Comparison of ENCODE assay signal across 22 cellular contexts in genomic region chr10:24206334-24206733, GRCh38. TPM values are rescaled to one million over a fixed set of nuclear protein-coding genes. Genes with fewer than 3 reads are reported as not detected.
A peak's percentile ranks its signal among the peaks of the same experiment; 100 is the strongest.
DNase-seq lines count a peak whose midpoint lies in the region; ATAC-seq, FAIRE-seq and TF ChIP-seq lines count a peak whose summit lies in the region.
"Had no signal": no experiment of that assay in that cellular context is flagged by ENCODE, and none has a peak within 500 bp of the region (broad histone marks: within the 10 kb centered on the region; RNA-seq: fewer than 3 reads in every experiment).

No MANE protein-coding gene starts in this region.

- intact Hi-C loops in esophagus squamous epithelium (cut with DNase I): no loop called here
- intact Hi-C loops in gastrocnemius medialis (cut with DNase I; ENCODE audit: low total_unique reads): loop anchor here (5.0 to 10.0 kb wide), 4 partner anchors 89 to 808 kb away; partner anchors contain the start of genes ENKUR and THNSL1

- H3K27ac ChIP-seq in esophagus squamous epithelium: peak overlapping the region in 3 of 4 donors; percentile 77 to 93 (median 86)
- H3K27ac ChIP-seq in gastrocnemius medialis: peak overlapping the region; percentile 92 to 96 (median 94)

- H3K9me3 ChIP-seq in esophagus squamous epithelium (no peaks in the 10 kb centered on the region), gastrocnemius medialis (no peaks in the 10 kb centered on the region)
- H3K9me3 ChIP-seq: pancreas had no signal

- DNase-seq in GM12892 (ENCODE audit: insufficient read length) (no peak), MV-4-11 (lab: John Stamatoyannopoulos, UW) (peak; percentile 49), esophagus squamous epithelium (lab: John Stamatoyannopoulos, UW) (no peak), gastrocnemius medialis (no peak), GDM1 (lab: John Stamatoyannopoulos, UW) (no peak), DMS 273 (lab: John Stamatoyannopoulos, UW; ENCODE audit: unreplicated experiment) (no peak), amniotic stem cell (lab: John Stamatoyannopoulos, UW) (no peak)
- DNase-seq: activated CD4-positive, alpha-beta T cell treated with anti-CD3 and anti-CD28 coated beads, Interleukin-2, amount 50 U/mL, for 1 hour; activated gamma-delta T cell; foreskin fibroblast; naive B cell; NCI-H1436; NCI-H2171 treated with DMSO at 0.1 percent for 48 hours; NCI-H526 treated with DMSO at 0.1 percent for 48 hours; pancreas; Right ventricle myocardium superior; stimulated activated CD4-positive, alpha-beta T cell treated with anti-CD3 and anti-CD28 coated beads, Interleukin-2, amount 100 ng/mL, for 48 hours; stimulated activated naive CD8-positive, alpha-beta T cell treated with anti-CD3 and anti-CD28 coated beads, Interleukin-15, Interleukin-2, amounts not matched to agents 100 U/mL and 50 U/mL, for 24 hours had no signal

- peak; percentile 9 for FAIRE-seq in GM12892 (lab: Jason Lieb, UNC)
- FAIRE-seq: keratinocyte, pancreas had no signal

- in situ Hi-C loops in gastrocnemius medialis (cut with MboI; ENCODE audit: low sequenced_read_pairs in 4 of 4): loop anchor here (10.0 to 25.0 kb wide), 3 partner anchors 156 to 318 kb away; no protein-coding TSS in a partner anchor

- no peaks in the 10 kb centered on the region for H3K36me3 ChIP-seq in esophagus squamous epithelium
- H3K36me3 ChIP-seq in gastrocnemius medialis: no peaks in the 10 kb centered on the region
- H3K36me3 ChIP-seq: pancreas had no signal

- 80 to 90% methylated on average over 2 of the region's 2 CpGs for WGBS in esophagus squamous epithelium, 2 donors

- H3K4me3 ChIP-seq in esophagus squamous epithelium: no peak overlapping the region
- H3K4me3 ChIP-seq in gastrocnemius medialis: no peak overlapping the region
- H3K4me3 ChIP-seq: pancreas, smooth muscle cell had no signal

- H3K4me1 ChIP-seq in esophagus squamous epithelium (peaks cover 0 to 48% (median 3%) of the 10 kb centered on the region in 3 donors), gastrocnemius medialis (peaks cover 49 to 51% of the 10 kb centered on the region in 2 donors)

- TF ChIP-seq CTCF in esophagus squamous epithelium (IDR thresholded peaks at IDR 0.05) (no peak), gastrocnemius medialis (IDR thresholded peaks at IDR 0.05 in 4 of 5, conservative IDR thresholded peaks at IDR 0.05 in 1 of 5) (no peak)

- no peak for ATAC-seq in gastrocnemius medialis
- ATAC-seq: HCT116; pancreas; stimulated activated naive CD8-positive, alpha-beta T cell treated with anti-CD3 and anti-CD28 coated beads, Interleukin-15, Interleukin-2, amounts not matched to agents 100 U/mL and 50 U/mL, for 24 hours had no signal

- TF ChIP-seq POLR2A in GM12892 (IDR thresholded peaks at IDR 0.05; ENCODE audit: low read depth, low read length) (no peak), esophagus squamous epithelium (IDR thresholded peaks at IDR 0.05) (no peak), gastrocnemius medialis (IDR thresholded peaks at IDR 0.05) (no peak)

- H3K27me3 ChIP-seq in esophagus squamous epithelium (no peaks in the 10 kb centered on the region), gastrocnemius medialis (no peaks in the 10 kb centered on the region)
- H3K27me3 ChIP-seq: pancreas had no signal

RNA-seq across cellular contexts. Expression of gene KIAA1217, which starts 2.6 kb away (rescaled TPM):
- polyA plus RNA-seq in GM12892 (2012; ENCODE audit: missing spikeins): 10.3 TPM
- total RNA-seq in esophagus squamous epithelium: 10 to 100 TPM; 56.2 to 67.6 (median 66.2) TPM
- 100 to 1,000 TPM; 152 to 266 (median 155) TPM for total RNA-seq in gastrocnemius medialis
- total RNA-seq: OCI-LY7 had no signal
